ENCODE assay signal across 32 cellular contexts in genomic region chr6:151620179-151620578, GRCh38.
"Had no signal": no experiment of that assay in that cellular context is flagged by ENCODE, and none has a peak within 500 bp of the region (broad histone marks: within the 10 kb centered on the region; RNA-seq: fewer than 3 reads in every experiment).

No MANE protein-coding gene starts in this region.

- H3K9me3 ChIP-seq: adrenal gland, body of pancreas, mucosa of descending colon, ovary, prostate gland, thoracic aorta had no signal

- FAIRE-seq: colon, keratinocyte, urothelium cell line had no signal

- H3K4me3 ChIP-seq: adrenal gland, body of pancreas, esophagus muscularis mucosa, mucosa of descending colon, ovary, prostate gland, skin epidermis, thoracic aorta had no signal

- H3K36me3 ChIP-seq: adrenal gland, esophagus muscularis mucosa, ovary, prostate gland, thoracic aorta had no signal

- H3K4me1 ChIP-seq: adrenal gland, body of pancreas, esophagus muscularis mucosa, foreskin keratinocyte, prostate gland had no signal

- DNase-seq: activated CD4-positive, alpha-beta T cell treated with anti-CD3 and anti-CD28 coated beads for 48 hours; activated CD4-positive, alpha-beta T cell treated with anti-CD3 and anti-CD28 coated beads, Interleukin-2, amount 50 U/mL, for 48 hours; activated CD8-positive, alpha-beta memory T cell treated with anti-CD3 and anti-CD28 coated beads for 24 hours; activated effector memory CD4-positive, alpha-beta T cell treated with anti-CD3 and anti-CD28 coated beads, Interleukin-2, amount 50 U/mL, for 16 hours; activated naive CD4-positive, alpha-beta T cell treated with anti-CD3 and anti-CD28 coated beads for 36 hours; activated naive CD8-positive, alpha-beta T cell treated with anti-CD3 and anti-CD28 coated beads for 36 hours; activated T-cell treated with anti-CD3 and anti-CD28 coated beads, Interleukin-2, amount 50 U/mL, for 1 hour; adrenal gland; aorta; body of pancreas; dermis blood vessel endothelial cell; effector CD4-positive, alpha-beta T cell; foreskin keratinocyte; left cardiac atrium; left ventricle myocardium superior; mucosa of descending colon; ovary; retina; stimulated activated CD4-positive, alpha-beta T cell treated with anti-CD3 and anti-CD28 coated beads, Interleukin-12 subunit alpha, Interleukin-12 subunit beta, amount 100 ng/mL, for 4 hours; stimulated activated CD4-positive, alpha-beta T cell treated with anti-CD3 and anti-CD28 coated beads, Interleukin-4, amount 100 ng/mL, for 1 hour; trophoblast cell had no signal

- ATAC-seq: activated CD4-positive, CD25-positive, alpha-beta regulatory T cell treated with anti-CD3 and anti-CD28 coated beads, Interleukin-2, amount 50 U/mL, for 24 hours; body of pancreas; foreskin keratinocyte; left cardiac atrium; left ventricle myocardium superior; mucosa of descending colon; natural killer cell treated with Interleukin-12 subunit alpha and Interleukin-12 subunit beta and Interleukin-15 and Interleukin-18, amount 100 ng/mL, for 72 hours; sciatic nerve had no signal

- H3K27ac ChIP-seq: adrenal gland, body of pancreas, esophagus muscularis mucosa, foreskin keratinocyte, ovary, prostate gland, skin epidermis, thoracic aorta, VCaP had no signal

- H3K27me3 ChIP-seq: adrenal gland, body of pancreas, esophagus muscularis mucosa, ovary had no signal
